ENCODE assay signal across 8 cellular contexts in the genomic region with DNA sequence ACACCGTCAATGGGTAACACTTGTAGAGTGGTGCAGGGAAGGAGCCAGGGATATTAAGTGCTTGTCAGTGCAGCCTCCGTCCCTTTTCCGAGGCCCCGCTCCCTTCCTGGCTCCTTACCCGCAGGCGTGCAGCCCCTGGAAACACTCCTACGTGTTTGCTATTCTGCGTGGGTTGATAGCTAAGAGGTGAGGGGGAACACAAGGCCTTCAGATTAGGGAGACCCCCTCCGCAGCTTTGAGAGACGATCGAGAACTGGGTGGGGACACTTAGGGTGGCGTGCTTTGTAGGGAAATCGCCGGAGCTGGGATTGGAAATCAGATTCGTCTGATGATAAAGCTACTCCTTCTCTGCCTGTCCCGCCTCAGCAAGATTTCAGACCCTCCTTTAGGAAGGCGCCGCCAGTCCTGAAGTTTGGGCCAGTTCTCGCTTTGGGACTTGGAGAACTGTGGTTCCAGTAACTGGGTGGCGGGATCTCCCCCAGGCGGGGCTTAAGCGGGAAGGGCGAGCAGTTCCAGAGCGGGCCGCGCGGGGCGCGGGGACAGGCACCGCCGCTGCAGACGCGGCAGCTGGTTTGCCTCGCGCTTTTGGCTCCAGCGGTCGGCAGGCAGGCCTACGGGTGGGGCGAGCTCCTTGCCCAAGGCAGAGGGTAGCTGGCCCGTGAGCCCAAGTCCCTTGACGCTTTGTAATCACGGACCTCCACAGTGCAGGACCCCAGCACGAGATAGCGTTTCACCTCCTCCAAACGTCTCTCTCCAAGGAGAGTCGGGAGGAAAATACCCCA. TPM values are rescaled to one million over a fixed set of nuclear protein-coding genes. Genes with fewer than 3 reads are reported as not detected.
DNase-seq lines count a peak whose midpoint lies in the region; ATAC-seq, FAIRE-seq and TF ChIP-seq lines count a peak whose summit lies in the region.

No MANE protein-coding gene starts in this region.

- no peak for TF ChIP-seq EP300 in A549 (IDR thresholded peaks at IDR 0.05)

- CTCF ChIA-PET in A549 (lab: Yijun Ruan, JAX): interaction anchor here (0.6 to 2.8 kb wide), 10 partner anchors 10 to 45 kb away, joined by 3 to 19 read pairs (median 4); no protein-coding TSS in a partner anchor

- no peak for TF ChIP-seq POLR2A in A549 (IDR thresholded peaks at IDR 0.05; ENCODE audit: low read length)

- POLR2A ChIA-PET in A549 (lab: Yijun Ruan, JAX): no interaction called here

- peak; percentile 31; the same call in 2 of the 3 replicates for TF ChIP-seq CTCF in A549 (IDR thresholded peaks at IDR 0.05)

- peak overlapping the region; percentile 97 for H3K4me2 ChIP-seq in A549

- ATAC-seq in A549 (peak; percentile 95 to 99), GM18517 (IDR thresholded peaks at IDR 0.05; ENCODE audit: unreplicated experiment) (peak; percentile 53), HG03139 (IDR thresholded peaks at IDR 0.05; ENCODE audit: unreplicated experiment) (peak; percentile 95)

- WGBS in A549 (ENCODE audit: missing lambda C conversion rate): 4% methylated on average over 18 of the region's 46 CpGs

- H3K4me3 ChIP-seq in A549 (peak overlapping the region; percentile 68), endocrine pancreas (ENCODE audit: control insufficient read depth, insufficient read depth, low read length) (peak overlapping the region; percentile 74)

- H3K27me3 ChIP-seq in endocrine pancreas (ENCODE audit: control insufficient read depth, insufficient read depth, low read length): no peaks in the 10 kb centered on the region

- peaks cover 11% of the 10 kb centered on the region; the same call in 1 of the 3 replicates for H3K4me1 ChIP-seq in A549
- no peaks in the 10 kb centered on the region for H3K4me1 ChIP-seq in endocrine pancreas (ENCODE audit: control insufficient read depth, insufficient read depth, low read length)

- H3K27ac ChIP-seq in A549: peak overlapping the region; percentile 63 to 85; a peak in 5 of 6 replicates

- no peaks in the 10 kb centered on the region for H3K36me3 ChIP-seq in endocrine pancreas (ENCODE audit: control insufficient read depth, insufficient read depth, low read length)

- DNase-seq in A549 (ENCODE audit: low read depth in 1 of 2, low spot score in 1 of 2): peak; percentile 66 to 91
- DNase-seq in NCI-H510A treated with DMSO at 0.1 percent for 48 hours (lab: John Stamatoyannopoulos, UW): peak; percentile 65
- peak; percentile 82 for DNase-seq in activated CD8-positive, alpha-beta memory T cell treated with anti-CD3 and anti-CD28 coated beads for 24 hours
- peak; percentile 96 for DNase-seq in mesenteric fat pad (ENCODE audit: low spot score)
- DNase-seq in stimulated activated CD8-positive, alpha-beta memory T cell treated with anti-CD3 and anti-CD28 coated beads, Interleukin-12 subunit alpha, Interleukin-12 subunit beta, amount 100 ng/mL, for 4 hours (ENCODE audit: low read depth): peak; percentile 25

- no peak for FAIRE-seq in A549 (lab: Jason Lieb, UNC)

- TF ChIP-seq RAD21 in A549 (conservative IDR thresholded peaks at IDR 0.05 in 1 of 2, IDR thresholded peaks at IDR 0.05 in 1 of 2): peak in 1 of 2 experiments; percentile 17; a peak in 2 of 5 replicates

- H3K9me3 ChIP-seq in A549 (no peaks in the 10 kb centered on the region), endocrine pancreas (ENCODE audit: control insufficient read depth, low read length) (no peaks in the 10 kb centered on the region)

- H3K9ac ChIP-seq in endocrine pancreas (ENCODE audit: control insufficient read depth, insufficient read depth, low read length): peak overlapping the region; percentile 89

TF ChIP-seq in A549, 52 proteins besides CTCF, POLR2A, EP300 and RAD21:
- no peak for TF ChIP-seq NPAS2 (CRISPR knock-in tag; IDR thresholded peaks at IDR 0.05; ENCODE audit: borderline replicate concordance)
- TF ChIP-seq MAX (IDR thresholded peaks at IDR 0.05): peak; percentile 69
- no peak for TF ChIP-seq HMGXB4 (CRISPR knock-in tag; IDR thresholded peaks at IDR 0.05; ENCODE audit: borderline replicate concordance)
- TF ChIP-seq E2F6 (IDR thresholded peaks at IDR 0.05; ENCODE audit: borderline replicate concordance, low read depth): peak; percentile 70

RNA-seq across cellular contexts. Expression of gene FAM107A, which starts 8.0 kb away (rescaled TPM):
- polyA plus RNA-seq in A549 (2011; rRNA removed): 0.03 and 0.04 TPM in 2 replicates
- polyA plus RNA-seq in A549 (2012; cell fraction: cytosol; rRNA removed): 0.01 and 0.03 TPM in 2 replicates
- 0.01 and 0.05 TPM in 2 replicates for polyA plus RNA-seq in A549 (2012; cell fraction: nucleus; rRNA removed)
- not detected in 3 replicates for polyA plus RNA-seq in A549 (2017; fragmentation: RNase III; extraction: RNeasy Plus Mini Kit Qiagen cat#74134 plus additional on column Dnase treatment)
- polyA minus RNA-seq in A549 (2011; rRNA and poly(A)+ RNA removed): not detected in 2 replicates
- total RNA-seq in mesenteric fat pad: 39.2 TPM

RNA-seq across cellular contexts. Expression of gene ACOX2, which starts 48.2 kb away (rescaled TPM):
- 23.2 and 35.2 TPM in 2 replicates for polyA plus RNA-seq in A549 (2011; rRNA removed)
- 9.6 and 10.2 TPM in 2 replicates for polyA plus RNA-seq in A549 (2012; cell fraction: cytosol; rRNA removed)
- polyA plus RNA-seq in A549 (2012; cell fraction: nucleus; rRNA removed): 7.7 and 8.4 TPM in 2 replicates
- polyA plus RNA-seq in A549 (2017; fragmentation: RNase III; extraction: RNeasy Plus Mini Kit Qiagen cat#74134 plus additional on column Dnase treatment): 3.7 to 4.9 TPM (median 4.8 TPM) in 3 replicates
- 24.1 and 29.1 TPM in 2 replicates for polyA minus RNA-seq in A549 (2011; rRNA and poly(A)+ RNA removed)
- 18.8 TPM for total RNA-seq in mesenteric fat pad

Comparison
In these comparisons a context has a peak if more than half of its experiments do, and no peak if none do; other contexts are left out.
1. Peak in every context shown above with its lines: DNase-seq, ATAC-seq, H3K4me3 ChIP-seq and H3K27ac ChIP-seq.
2. DNase-seq: peak in every context shown above with its lines; median percentile 96 in mesenteric fat pad; 82 in activated CD8-positive, alpha-beta memory T cell treated with anti-CD3 and anti-CD28 coated beads for 24 hours; 78 in A549; 65 in NCI-H510A treated with DMSO at 0.1 percent for 48 hours; 25 in stimulated activated CD8-positive, alpha-beta memory T cell treated with anti-CD3 and anti-CD28 coated beads, Interleukin-12 subunit alpha, Interleukin-12 subunit beta, amount 100 ng/mL, for 4 hours.